10 cellular contexts compared by ENCODE assay signal in genomic region chr10:91883549-91884542, GRCh38. TPM values are rescaled to one million over a fixed set of nuclear protein-coding genes. Genes with fewer than 3 reads are reported as not detected.
DNase-seq lines count a peak whose midpoint lies in the region; ATAC-seq and TF ChIP-seq lines count a peak whose summit lies in the region.
"Had no signal": no experiment of that assay in that cellular context is flagged by ENCODE, and none has a peak within 500 bp of the region (broad histone marks: within the 10 kb centered on the region; RNA-seq: fewer than 3 reads in every experiment).

No MANE protein-coding gene starts in this region.

- CTCF ChIA-PET in activated naive CD4-positive, alpha-beta T cell treated with anti-CD3 and anti-CD28 coated beads for 36 hours (lab: Charles Lee) = interaction anchor here (0.5 kb wide), 1 partner anchor 125 kb away, joined by 3 read pairs; no protein-coding TSS in a partner anchor

- no peaks in the 10 kb centered on the region for H3K9me3 ChIP-seq in WERI-Rb-1 (ENCODE audit: severe bottlenecking)

- H3K4me3 ChIP-seq in WERI-Rb-1 (ENCODE audit: low read depth, low read length) = peak overlapping the region; percentile 37

- peak overlapping the region; percentile 90 for H3K27ac Mint-ChIP-seq in progenitor cell of endocrine pancreas
- H3K27ac Mint-ChIP-seq in activated naive CD4-positive, alpha-beta T cell treated with anti-CD3 and anti-CD28 coated beads for 36 hours = no peak overlapping the region
- no peak overlapping the region for H3K27ac Mint-ChIP-seq in activated T-helper 2 cell treated with anti-CD3 and anti-CD28 coated beads, Interferon-gamma antibody, Interleukin-2, Interleukin-4, amounts not matched to agents 10 μg/mL and 5 μg/mL and 100 μg/mL, durations not matched to agents 14 hours and 24 hours and 36 hours
- H3K27ac Mint-ChIP-seq: activated T-cell treated with anti-CD3 and anti-CD28 coated beads, Interleukin-2, amount 50 U/mL, for 24 hours had no signal

- no peaks in the 10 kb centered on the region for H3K27me3 ChIP-seq in WERI-Rb-1 (ENCODE audit: insufficient read depth, low read depth, severe bottlenecking)

- peaks cover 32% of the 10 kb centered on the region for H3K4me1 Mint-ChIP-seq in progenitor cell of endocrine pancreas (ENCODE audit: low read depth)
- peaks cover 10% of the 10 kb centered on the region for H3K4me1 Mint-ChIP-seq in activated naive CD4-positive, alpha-beta T cell treated with anti-CD3 and anti-CD28 coated beads for 36 hours (ENCODE audit: low read depth)
- H3K4me1 Mint-ChIP-seq in activated T-helper 2 cell treated with anti-CD3 and anti-CD28 coated beads, Interferon-gamma antibody, Interleukin-2, Interleukin-4, amounts not matched to agents 10 μg/mL and 5 μg/mL and 100 μg/mL, durations not matched to agents 14 hours and 24 hours and 36 hours (ENCODE audit: low read depth) = peaks cover 7% of the 10 kb centered on the region

- ATAC-seq in left ventricle myocardium superior = peak; percentile 85

- intact Hi-C loops in left ventricle myocardium superior (cut with micrococcal nuclease) = no loop called here
- intact Hi-C loops in activated naive CD4-positive, alpha-beta T cell treated with anti-CD3 and anti-CD28 coated beads for 36 hours (cut with micrococcal nuclease) = no loop called here
- intact Hi-C loops in activated T-helper 2 cell treated with anti-CD3 and anti-CD28 coated beads, Interferon-gamma antibody, Interleukin-2, Interleukin-4, amounts not matched to agents 10 μg/mL and 5 μg/mL and 100 μg/mL, durations not matched to agents 14 hours and 24 hours and 36 hours (cut with micrococcal nuclease) = no loop called here

- no peaks in the 10 kb centered on the region for H3K36me3 Mint-ChIP-seq in progenitor cell of endocrine pancreas (ENCODE audit: insufficient read depth)
- no peaks in the 10 kb centered on the region for H3K36me3 Mint-ChIP-seq in activated naive CD4-positive, alpha-beta T cell treated with anti-CD3 and anti-CD28 coated beads for 36 hours (ENCODE audit: low read depth)
- no peaks in the 10 kb centered on the region for H3K36me3 Mint-ChIP-seq in activated T-helper 2 cell treated with anti-CD3 and anti-CD28 coated beads, Interferon-gamma antibody, Interleukin-2, Interleukin-4, amounts not matched to agents 10 μg/mL and 5 μg/mL and 100 μg/mL, durations not matched to agents 14 hours and 24 hours and 36 hours (ENCODE audit: low read depth)

- DNase-seq in EL = peak; percentile 38
- DNase-seq in WERI-Rb-1 = peak; percentile 92
- peak; percentile 36 for DNase-seq in left ventricle myocardium superior
- DNase-seq in progenitor cell of endocrine pancreas (ENCODE audit: low spot score, unreplicated experiment) = no peak
- no peak for DNase-seq in activated effector memory CD4-positive, alpha-beta T cell treated with Interleukin-2 at 50 U/mL for 16 hours
- DNase-seq in activated naive CD4-positive, alpha-beta T cell treated with anti-CD3 and anti-CD28 coated beads for 36 hours = no peak
- DNase-seq in NCI-H1105 (lab: John Stamatoyannopoulos, UW) = no peak
- DNase-seq in activated T-helper 2 cell treated with anti-CD3 and anti-CD28 coated beads, Interferon-gamma antibody, Interleukin-2, Interleukin-4, amounts not matched to agents 10 μg/mL and 5 μg/mL and 100 μg/mL, durations not matched to agents 14 hours and 24 hours and 36 hours (ENCODE audit: low spot score) = no peak
- DNase-seq: activated T-cell treated with anti-CD3 and anti-CD28 coated beads, Interleukin-2, amount 50 U/mL, for 24 hours had no signal

- peak overlapping the region; percentile 84 for H3K27ac ChIP-seq in WERI-Rb-1
- H3K27ac ChIP-seq: KMS-11 had no signal

- TF ChIP-seq CTCF in WERI-Rb-1 (IDR thresholded peaks at IDR 0.05; ENCODE audit: low read depth, low read length) = no peak
- TF ChIP-seq CTCF in progenitor cell of endocrine pancreas (IDR thresholded peaks at IDR 0.05; ENCODE audit: unreplicated experiment) = no peak

- H3K4me3 Mint-ChIP-seq in progenitor cell of endocrine pancreas (ENCODE audit: low read depth) = peak overlapping the region; percentile 44
- no peak overlapping the region for H3K4me3 Mint-ChIP-seq in activated naive CD4-positive, alpha-beta T cell treated with anti-CD3 and anti-CD28 coated beads for 36 hours
- no peak overlapping the region for H3K4me3 Mint-ChIP-seq in activated T-helper 2 cell treated with anti-CD3 and anti-CD28 coated beads, Interferon-gamma antibody, Interleukin-2, Interleukin-4, amounts not matched to agents 10 μg/mL and 5 μg/mL and 100 μg/mL, durations not matched to agents 14 hours and 24 hours and 36 hours (ENCODE audit: low read depth)
- H3K4me3 Mint-ChIP-seq: activated T-cell treated with anti-CD3 and anti-CD28 coated beads, Interleukin-2, amount 50 U/mL, for 24 hours had no signal

- peaks cover 12% of the 10 kb centered on the region for H3K27me3 Mint-ChIP-seq in progenitor cell of endocrine pancreas
- H3K27me3 Mint-ChIP-seq in activated naive CD4-positive, alpha-beta T cell treated with anti-CD3 and anti-CD28 coated beads for 36 hours (ENCODE audit: low read depth) = peaks cover 5% of the 10 kb centered on the region
- peaks cover 41% of the 10 kb centered on the region for H3K27me3 Mint-ChIP-seq in activated T-helper 2 cell treated with anti-CD3 and anti-CD28 coated beads, Interferon-gamma antibody, Interleukin-2, Interleukin-4, amounts not matched to agents 10 μg/mL and 5 μg/mL and 100 μg/mL, durations not matched to agents 14 hours and 24 hours and 36 hours (ENCODE audit: low read depth)

- H3K9me3 Mint-ChIP-seq in progenitor cell of endocrine pancreas (ENCODE audit: low read depth) = no peaks in the 10 kb centered on the region
- H3K9me3 Mint-ChIP-seq in activated naive CD4-positive, alpha-beta T cell treated with anti-CD3 and anti-CD28 coated beads for 36 hours = peaks cover 5% of the 10 kb centered on the region
- H3K9me3 Mint-ChIP-seq in activated T-helper 2 cell treated with anti-CD3 and anti-CD28 coated beads, Interferon-gamma antibody, Interleukin-2, Interleukin-4, amounts not matched to agents 10 μg/mL and 5 μg/mL and 100 μg/mL, durations not matched to agents 14 hours and 24 hours and 36 hours = no peaks in the 10 kb centered on the region
- H3K9me3 Mint-ChIP-seq: activated T-cell treated with anti-CD3 and anti-CD28 coated beads, Interleukin-2, amount 50 U/mL, for 24 hours had no signal

- H3K36me3 ChIP-seq in WERI-Rb-1 = no peaks in the 10 kb centered on the region

RNA-seq across cellular contexts. Expression of gene FGFBP3, which starts 25.4 kb away (rescaled TPM):
- total RNA-seq in left ventricle myocardium superior (0.27 TPM), progenitor cell of endocrine pancreas (5.9 and 6.2 TPM in 2 replicates)
- 1 to 10 TPM; 1.2 to 1.6 TPM for total RNA-seq in activated naive CD4-positive, alpha-beta T cell treated with anti-CD3 and anti-CD28 coated beads for 36 hours
- 1.8 and 2.4 TPM in 2 replicates for total RNA-seq in activated T-helper 2 cell treated with anti-CD3 and anti-CD28 coated beads, Interferon-gamma antibody, Interleukin-2, Interleukin-4, amounts not matched to agents 10 μg/mL and 5 μg/mL and 100 μg/mL, durations not matched to agents 14 hours and 24 hours and 36 hours

RNA-seq across cellular contexts. Expression of gene BTAF1, which starts 39.7 kb away (rescaled TPM):
- total RNA-seq in left ventricle myocardium superior (13.1 TPM), progenitor cell of endocrine pancreas (38.0 and 40.4 TPM in 2 replicates)
- total RNA-seq in activated naive CD4-positive, alpha-beta T cell treated with anti-CD3 and anti-CD28 coated beads for 36 hours = 10 to 100 TPM; 42.6 to 43.6 TPM
- total RNA-seq in activated T-helper 2 cell treated with anti-CD3 and anti-CD28 coated beads, Interferon-gamma antibody, Interleukin-2, Interleukin-4, amounts not matched to agents 10 μg/mL and 5 μg/mL and 100 μg/mL, durations not matched to agents 14 hours and 24 hours and 36 hours = 66.0 and 68.2 TPM in 2 replicates

Comparison
In these comparisons a context has a peak if more than half of its experiments do, and no peak if none do; other contexts are left out.
1. DNase-seq: peak in EL (single experiment), WERI-Rb-1 (single experiment) and left ventricle myocardium superior (single experiment); none in progenitor cell of endocrine pancreas (single experiment), activated effector memory CD4-positive, alpha-beta T cell treated with Interleukin-2 at 50 U/mL for 16 hours (single experiment), activated naive CD4-positive, alpha-beta T cell treated with anti-CD3 and anti-CD28 coated beads for 36 hours (single experiment), NCI-H1105 (single experiment) and activated T-helper 2 cell treated with anti-CD3 and anti-CD28 coated beads, Interferon-gamma antibody, Interleukin-2, Interleukin-4, amounts not matched to agents 10 μg/mL and 5 μg/mL and 100 μg/mL, durations not matched to agents 14 hours and 24 hours and 36 hours (single experiment).